ENCODE assay signal across 30 cellular contexts in the genomic region with DNA sequence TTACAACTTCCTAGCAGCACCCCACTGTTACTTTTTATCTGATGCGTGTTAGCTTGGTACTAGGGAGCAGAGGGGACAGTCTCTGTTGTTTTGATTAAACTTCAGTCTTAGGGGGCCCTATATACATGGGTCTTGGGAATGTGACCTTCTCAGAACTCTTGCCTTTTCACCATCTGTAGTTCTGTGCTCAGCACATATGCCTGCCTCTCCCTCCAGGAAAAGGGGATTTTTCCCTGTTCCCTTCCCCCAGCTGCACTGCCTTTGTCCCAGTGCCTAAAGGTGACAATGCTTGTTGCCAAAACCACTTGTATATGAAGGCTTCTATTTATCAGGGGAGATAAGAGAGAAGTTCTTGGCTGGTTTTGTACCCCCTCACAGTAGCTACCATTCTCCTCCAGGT.
"Had no signal": no experiment of that assay in that cellular context is flagged by ENCODE, and none has a peak within 500 bp of the region (broad histone marks: within the 10 kb centered on the region; RNA-seq: fewer than 3 reads in every experiment).

No MANE protein-coding gene starts in this region.

- H3K27me3 ChIP-seq: Peyer's patch, SJSA1 had no signal

- H3K27me3 Mint-ChIP-seq: activated T-cell treated with anti-CD3 and anti-CD28 coated beads, Interleukin-2, amount 50 U/mL, for 24 hours had no signal

- H3K9me3 ChIP-seq: Peyer's patch, SJSA1, SK-N-SH had no signal

- H3K4me3 ChIP-seq: Peyer's patch, SJSA1 had no signal

- H3K4me1 Mint-ChIP-seq: brain had no signal

- H3K36me3 ChIP-seq: Peyer's patch, SJSA1, WERI-Rb-1 had no signal

- H3K9me3 Mint-ChIP-seq: brain had no signal

- H3K9ac ChIP-seq: KMS-11, SK-N-SH had no signal

- H3K4me2 ChIP-seq: KMS-11, SK-N-SH had no signal

- H3K4me1 ChIP-seq: Peyer's patch, SJSA1 had no signal

- ATAC-seq: activated CD8-positive, alpha-beta T cell treated with anti-CD3 and anti-CD28 coated beads, Interleukin-2, amount 10 ng/mL, durations not matched to agents 7 days and 5 days; PC-3 had no signal

- H3K27ac ChIP-seq: KMS-11, Peyer's patch, SJSA1, WERI-Rb-1 had no signal

- H3K27ac Mint-ChIP-seq: activated CD4-positive, alpha-beta T cell treated with anti-CD3 and anti-CD28 coated beads, Interleukin-2, amount 10 ng/mL, durations not matched to agents 24 days and 14 days; activated CD8-positive, alpha-beta T cell treated with anti-CD3 and anti-CD28 coated beads, Interleukin-2, amount 10 ng/mL, durations not matched to agents 7 days and 5 days; activated T-cell treated with anti-CD3 and anti-CD28 coated beads, Interleukin-2, amount 50 U/mL, for 24 hours; brain; T-helper 1 cell treated with Interleukin-12 subunit alpha and Interleukin-12 subunit beta and Interleukin-4 antibody, amounts not matched to agents 30 μg/mL and 1 μg/mL, for 36 hours had no signal

- DNase-seq: activated CD4-positive, alpha-beta T cell treated with anti-CD3 and anti-CD28 coated beads, Interleukin-2, amount 10 ng/mL, durations not matched to agents 24 days and 14 days; activated CD4-positive, alpha-beta T cell treated with anti-CD3 and anti-CD28 coated beads, Interleukin-2, amount 50 U/mL, for 4 hours; activated CD8-positive, alpha-beta T cell treated with anti-CD3 and anti-CD28 coated beads, Interleukin-2, amount 10 ng/mL, durations not matched to agents 7 days and 5 days; activated effector memory CD4-positive, alpha-beta T cell treated with Interleukin-2 at 50 U/mL for 16 hours; activated naive CD4-positive, alpha-beta T cell treated with anti-CD3 and anti-CD28 coated beads, Interleukin-2, amount 50 U/mL, for 16 hours; activated T-cell treated with anti-CD3 and anti-CD28 coated beads, Interleukin-2, amount 50 U/mL, for 24 hours; anterior cingulate cortex; caudate nucleus; cerebellar nuclear complex; MM.1S; MV-4-11; NCI-H1092; NCI-H1436 treated with DMSO at 0.1 percent for 48 hours; NCI-H1694 treated with DMSO at 0.1 percent for 48 hours; NCI-H2029; NCI-H345; NCI-H526; NCI-H748 treated with DMSO at 0.1 percent for 48 hours; NK-92 treated with Interleukin-12 subunit alpha and Interleukin-12 subunit beta, amount 100 ng/mL, for 24 hours; PC-3; Peyer's patch; RPMI8226; SHP77 treated with DMSO at 0.1 percent for 48 hours; SK-N-SH; T-helper 9 cell; WERI-Rb-1 had no signal

- H3K36me3 Mint-ChIP-seq: brain had no signal

- H3K4me3 Mint-ChIP-seq: activated CD4-positive, alpha-beta T cell treated with anti-CD3 and anti-CD28 coated beads, Interleukin-2, amount 10 ng/mL, durations not matched to agents 24 days and 14 days; activated CD8-positive, alpha-beta T cell treated with anti-CD3 and anti-CD28 coated beads, Interleukin-2, amount 10 ng/mL, durations not matched to agents 7 days and 5 days; activated T-cell treated with anti-CD3 and anti-CD28 coated beads, Interleukin-2, amount 50 U/mL, for 24 hours; brain; T-helper 1 cell treated with Interleukin-12 subunit alpha and Interleukin-12 subunit beta and Interleukin-4 antibody, amounts not matched to agents 30 μg/mL and 1 μg/mL, for 36 hours had no signal
